9 cellular contexts compared by ENCODE assay signal in the genomic region with DNA sequence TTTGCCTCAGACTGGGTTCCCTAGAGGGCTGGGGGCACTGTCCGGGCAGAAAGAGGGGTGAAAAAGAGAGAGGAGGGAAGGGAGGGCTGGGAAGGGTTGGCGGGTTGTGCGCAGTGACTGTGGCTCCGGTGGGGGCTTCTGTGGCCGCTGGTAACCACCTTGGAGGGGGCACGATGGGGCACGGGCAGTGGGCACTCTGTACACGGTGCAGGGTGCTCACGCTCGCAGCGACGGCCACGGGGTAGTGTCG. TPM values are rescaled to one million over a fixed set of nuclear protein-coding genes. Genes with fewer than 3 reads are reported as not detected.
DNase-seq lines count a peak whose midpoint lies in the region; ATAC-seq, FAIRE-seq and TF ChIP-seq lines count a peak whose summit lies in the region.
"Had no signal": no experiment of that assay in that cellular context is flagged by ENCODE, and none has a peak within 500 bp of the region (broad histone marks: within the 10 kb centered on the region; RNA-seq: fewer than 3 reads in every experiment).

No MANE protein-coding gene starts in this region.

- TF ChIP-seq CTCF in HFFc6 (IDR thresholded peaks at IDR 0.05) (no peak), K562 (IDR thresholded peaks at IDR 0.05 in 2 of 3, conservative IDR thresholded peaks at IDR 0.05 in 1 of 3; ENCODE audit: insufficient read depth in 2 of 3, low read depth in 1 of 3, low read length in 3 of 3) (no peak), spleen (IDR thresholded peaks at IDR 0.05 in 8 of 11, conservative IDR thresholded peaks at IDR 0.05 in 3 of 11) (no peak), foreskin keratinocyte (conservative IDR thresholded peaks at IDR 0.05) (no peak)

- H3K27me3 Mint-ChIP-seq in HFFc6 (ENCODE audit: insufficient read depth), result peaks cover 29% of the 10 kb centered on the region

- no peaks in the 10 kb centered on the region for H3K9me1 ChIP-seq in K562 (ENCODE audit: control insufficient read depth, insufficient read depth, low read length)

- H3K4me1 ChIP-seq in K562 (replicated peaks in 1 of 2; ENCODE audit: control insufficient read depth in 2 of 2, insufficient read depth in 2 of 2, low read length in 2 of 2), result peaks cover 4 to 17% of the 10 kb centered on the region in 2 experiments; a peak in 3 of 5 replicates
- peaks cover 4 to 54% (median 20%) of the 10 kb centered on the region in 6 donors for H3K4me1 ChIP-seq in spleen
- peaks cover 7% of the 10 kb centered on the region for H3K4me1 ChIP-seq in foreskin keratinocyte

- H3K27me3 ChIP-seq in K562 (ENCODE audit: control insufficient read depth in 2 of 2, insufficient read depth in 2 of 2, low read length in 2 of 2) (peaks cover 4 to 19% of the 10 kb centered on the region in 2 experiments; a peak in 4 of 5 replicates), layer of hippocampus (ENCODE audit: control insufficient read depth, insufficient read depth, low read length) (no peaks in the 10 kb centered on the region), spleen (replicated peaks in 1 of 7) (peaks cover 0 to 38% (median 20%) of the 10 kb centered on the region in 7 donors), foreskin keratinocyte (no peaks in the 10 kb centered on the region)

- H4K20me1 ChIP-seq in K562 (replicated peaks; ENCODE audit: control insufficient read depth, insufficient read depth, low read length), result no peaks in the 10 kb centered on the region

- TF ChIP-seq RAD21 in K562 (CRISPR knock-in tag; conservative IDR thresholded peaks at IDR 0.05 in 1 of 2, IDR thresholded peaks at IDR 0.05 in 1 of 2), result no peak

- peak overlapping the region; percentile 41 for H3K4me3 Mint-ChIP-seq in HFFc6

- BruUV-seq in K562 (replicated peaks; lab: Mats Ljungman, UMichigan), result no TSS peak

- intact Hi-C loops in K562 (cut with micrococcal nuclease) (no loop called here), spleen (cut with DNase I; ENCODE audit: low total_unique reads) (no loop called here)

- H3K9me3 ChIP-seq in K562 (replicated peaks; ENCODE audit: control insufficient read depth, insufficient read depth, low read depth, low read length) (no peaks in the 10 kb centered on the region), spleen (no peaks in the 10 kb centered on the region)

- WGBS in K562 (ENCODE audit: insufficient coverage, low coverage, missing lambda C conversion rate), result 55% methylated on average over 12 of the region's 14 CpGs
- 19 to 31% (median 23%) methylated on average over 7 to 14 of the region's 14 CpGs for WGBS in spleen, 5 donors

- TF ChIP-seq POLR2A in K562 (conservative IDR thresholded peaks at IDR 0.05), result no peak
- TF ChIP-seq POLR2A in spleen (IDR thresholded peaks at IDR 0.05), result no peak

- no peak for ATAC-seq in K562
- ATAC-seq in HG03196 (IDR thresholded peaks at IDR 0.05; ENCODE audit: unreplicated experiment), result no peak
- ATAC-seq in foreskin keratinocyte, result no peak
- ATAC-seq in HG03175 (IDR thresholded peaks at IDR 0.05; ENCODE audit: unreplicated experiment), result no peak

- peak overlapping the region; percentile 96 for H2AFZ ChIP-seq in K562 (ENCODE audit: low read depth, low read length)

- H3K36me3 Mint-ChIP-seq in HFFc6 (ENCODE audit: low read depth), result no peaks in the 10 kb centered on the region

- CTCF ChIA-PET in K562 (lab: Yijun Ruan, JAX; ENCODE audit: low intra/inter-chr PET ratio), result no interaction called here

- peak overlapping the region in 1 of 2 experiments; percentile 92; a peak in 3 of 4 replicates for H3K9ac ChIP-seq in K562 (ENCODE audit: insufficient read depth in 1 of 2, low read depth in 2 of 2, low read length in 2 of 2)

- FAIRE-seq in K562 (lab: Jason Lieb, UNC), result no peak

- H3K79me2 ChIP-seq in K562 (ENCODE audit: control insufficient read depth, insufficient read depth, low read length), result no peaks in the 10 kb centered on the region

- no peak overlapping the region for H3K27ac Mint-ChIP-seq in HFFc6

- peak overlapping the region; percentile 73 for H3K4me2 ChIP-seq in K562 (ENCODE audit: insufficient read depth, low read length)

- TF ChIP-seq EP300 in K562 (IDR thresholded peaks at IDR 0.05; ENCODE audit: low read length), result no peak

- POLR2A ChIA-PET in K562 (lab: Yijun Ruan, JAX), result no interaction called here

- in situ Hi-C loops in K562 (cut with MboI), result no loop called here

- peaks cover 10% of the 10 kb centered on the region for H3K4me1 Mint-ChIP-seq in HFFc6 (ENCODE audit: low read depth)

- DNase-seq in HFFc6, result no peak
- no peak for DNase-seq in K562 (ENCODE audit: extremely low read depth in 1 of 4, low spot score in 3 of 4)
- no peak for DNase-seq in spleen
- no peak for DNase-seq in SHP77 (lab: John Stamatoyannopoulos, UW)
- DNase-seq in foreskin keratinocyte, result no peak
- DNase-seq: NCI-H2081 treated with DMSO at 0.1 percent for 48 hours had no signal

- H3K4me3 ChIP-seq in K562, result no peak overlapping the region
- peak overlapping the region; percentile 48 to 74 (median 60) for H3K4me3 ChIP-seq in spleen

- H3K9me3 Mint-ChIP-seq in HFFc6, result no peaks in the 10 kb centered on the region

- H3K36me3 ChIP-seq in K562 (ENCODE audit: control insufficient read depth, insufficient read depth, low read length), result no peaks in the 10 kb centered on the region
- H3K36me3 ChIP-seq in spleen, result no peaks in the 10 kb centered on the region

- no peak overlapping the region for H3K27ac ChIP-seq in K562 (ENCODE audit: extremely low read depth, low read depth, low read length)
- peak overlapping the region; percentile 96 for H3K27ac ChIP-seq in layer of hippocampus (ENCODE audit: low read depth, low read length)
- H3K27ac ChIP-seq in spleen, result peak overlapping the region in 7 of 8 donors; percentile 22 to 71 (median 64)
- no peak overlapping the region for H3K27ac ChIP-seq in foreskin keratinocyte

TF ChIP-seq in K562, 482 proteins besides CTCF, POLR2A, EP300 and RAD21:
- no peak for TF ChIP-seq POLR2AphosphoS2 (IDR thresholded peaks at IDR 0.05; ENCODE audit: low read length)
- TF ChIP-seq HNRNPL (IDR thresholded peaks at IDR 0.05; ENCODE audit: low read depth, low read length), result peak; percentile 70; the same call in 1 of the 2 replicates

RNA-seq across cellular contexts. Expression of gene PLLP, which starts 0.6 kb away (rescaled TPM):
- total RNA-seq in HFFc6 (2021; fragmentation: NEBNext Ultra II Directional; extraction: Animal tissue kit (Norgen Biotek cat#: 25700)), result not detected
- 0.44 and 0.93 TPM in 2 replicates for total RNA-seq in K562 (2011; cell fraction: chromatin; rRNA removed; ENCODE audit: low replicate concordance)
- total RNA-seq in K562 (2011; cell fraction: nucleolus; rRNA removed), result 0.92 and 1.3 TPM in 2 replicates
- 0.81 and 1.4 TPM in 2 replicates for total RNA-seq in K562 (2011; cell fraction: nucleoplasm; rRNA removed)
- 0.09 TPM in 1 of 2 replicates, not detected in the other for total RNA-seq in K562 (2014; rRNA removed)
- total RNA-seq in K562 (2014; rRNA removed; fragmentation: Illumina TruSeq; extraction: Trizol), result 0.11 and 0.22 TPM in 2 replicates
- total RNA-seq in K562 (2015; rRNA removed; fragmentation: Illumina TruSeq; extraction: Trizol), result 0.11 and 0.51 TPM in 2 replicates
- total RNA-seq in K562 (2021), result 0.38 and 0.42 TPM in 2 replicates
- 0.96 and 1.2 TPM in 2 replicates for polyA plus RNA-seq in K562 (2011; rRNA removed)
- 1.4 and 3.5 TPM in 2 replicates for polyA plus RNA-seq in K562 (2011; cell fraction: cytosol; rRNA removed)
- 0.66 and 1.1 TPM in 2 replicates for polyA plus RNA-seq in K562 (2011; cell fraction: nucleus; rRNA removed)
- polyA plus RNA-seq in K562 (2012), result 0.65 and 0.80 TPM in 2 replicates
- 0.25 and 0.42 TPM in 2 replicates for polyA plus RNA-seq in K562 (2014; fragmentation: Illumina TruSeq; extraction: Trizol)
- under 1 TPM; 0.10 to 0.15 TPM for polyA plus RNA-seq in K562 (2014; fragmentation: Nextera tagmentation; extraction: Ambion mirVana)
- polyA plus RNA-seq in K562 (2014; rRNA removed), result 0.27 and 1.7 TPM in 2 replicates
- 0.33 and 1.8 TPM in 2 replicates for polyA minus RNA-seq in K562 (2011; rRNA and poly(A)+ RNA removed)
- 3.1 and 4.1 TPM in 2 replicates for polyA minus RNA-seq in K562 (2011; cell fraction: cytosol; rRNA and poly(A)+ RNA removed)
- polyA minus RNA-seq in K562 (2011; cell fraction: nucleus; rRNA and poly(A)+ RNA removed), result 0.40 and 0.56 TPM in 2 replicates
- total RNA-seq in spleen, result 10 to 100 TPM in 6 of 7 donors, 1 to 10 TPM in 1; 9.6 to 53.1 (median 29.1) TPM
- 10 to 100 TPM in 1 of 3 donors, 1 to 10 TPM in 2; 4.7 to 19.1 (median 7.0) TPM for polyA plus RNA-seq in spleen
- 20.9 and 26.8 TPM in 2 replicates for total RNA-seq in foreskin keratinocyte
- 26.4 and 35.0 TPM in 2 replicates for polyA plus RNA-seq in foreskin keratinocyte

RNA-seq across cellular contexts. Expression of gene ARL2BP, which starts 38.8 kb away (rescaled TPM):
- 10 to 100 TPM; 70.3 to 80.0 (median 76.7) TPM for total RNA-seq in HFFc6 (2021; fragmentation: NEBNext Ultra II Directional; extraction: Animal tissue kit (Norgen Biotek cat#: 25700))
- total RNA-seq in K562 (2011; cell fraction: chromatin; rRNA removed; ENCODE audit: low replicate concordance), result 7.3 and 7.4 TPM in 2 replicates
- 6.1 and 6.7 TPM in 2 replicates for total RNA-seq in K562 (2011; cell fraction: nucleolus; rRNA removed)
- 9.8 and 13.2 TPM in 2 replicates for total RNA-seq in K562 (2011; cell fraction: nucleoplasm; rRNA removed)
- total RNA-seq in K562 (2014; rRNA removed) (24.5 and 28.0 TPM in 2 replicates), K562 (2014; rRNA removed; fragmentation: Illumina TruSeq; extraction: Trizol) (33.9 and 34.6 TPM in 2 replicates), K562 (2015; rRNA removed; fragmentation: Illumina TruSeq; extraction: Trizol) (33.2 and 36.7 TPM in 2 replicates), K562 (2021) (27.2 and 30.8 TPM in 2 replicates), spleen (10 to 100 TPM; 38.0 to 84.6 (median 62.4) TPM), foreskin keratinocyte (57.7 and 59.2 TPM in 2 replicates)
- polyA plus RNA-seq in K562 (2011; rRNA removed) (41.8 and 49.8 TPM in 2 replicates), K562 (2014; fragmentation: Illumina TruSeq; extraction: Trizol) (33.1 and 38.3 TPM in 2 replicates), K562 (2014; fragmentation: Nextera tagmentation; extraction: Ambion mirVana) (10 to 100 TPM; 16.7 to 17.1 TPM), K562 (2014; rRNA removed) (20.3 and 23.1 TPM in 2 replicates), spleen (10 to 100 TPM; 30.1 to 65.1 (median 35.7) TPM), foreskin keratinocyte (38.8 and 44.3 TPM in 2 replicates)
- polyA plus RNA-seq in K562 (2011; cell fraction: cytosol; rRNA removed), result 32.7 and 45.1 TPM in 2 replicates
- 13.7 and 20.4 TPM in 2 replicates for polyA plus RNA-seq in K562 (2011; cell fraction: nucleus; rRNA removed)
- polyA plus RNA-seq in K562 (2012), result 29.7 and 37.4 TPM in 2 replicates
- polyA minus RNA-seq in K562 (2011; rRNA and poly(A)+ RNA removed), result 37.9 and 40.7 TPM in 2 replicates
- 19.5 and 24.3 TPM in 2 replicates for polyA minus RNA-seq in K562 (2011; cell fraction: cytosol; rRNA and poly(A)+ RNA removed)
- polyA minus RNA-seq in K562 (2011; cell fraction: nucleus; rRNA and poly(A)+ RNA removed), result 3.8 and 7.4 TPM in 2 replicates

Comparison
In these comparisons a context has a peak if more than half of its experiments do, and no peak if none do; other contexts are left out.
1. H3K27ac ChIP-seq: peak in layer of hippocampus (single experiment) and spleen (7 of 8); none in K562 (single experiment) and foreskin keratinocyte (single experiment).